ENCODE assay signal across 13 cellular contexts in genomic region chr1:110341872-110342331, GRCh38. TPM values are rescaled to one million over a fixed set of nuclear protein-coding genes. Genes with fewer than 3 reads are reported as not detected.
DNase-seq lines count a peak whose midpoint lies in the region; ATAC-seq and TF ChIP-seq lines count a peak whose summit lies in the region.
"Had no signal": no experiment of that assay in that cellular context is flagged by ENCODE, and none has a peak within 500 bp of the region (broad histone marks: within the 10 kb centered on the region; RNA-seq: fewer than 3 reads in every experiment).

No MANE protein-coding gene starts in this region.

- H3K4me1 ChIP-seq in skeletal muscle satellite cell (ENCODE audit: control insufficient read depth, insufficient read depth, low read length) = peaks cover 48% of the 10 kb centered on the region

- DNase-seq in activated CD4-positive, alpha-beta memory T cell treated with anti-CD3 and anti-CD28 coated beads, Interleukin-2, amount 10 ng/mL, durations not matched to agents 7 days and 5 days = no peak
- DNase-seq in activated CD4-positive, alpha-beta memory T cell treated with anti-CD3 and anti-CD28 coated beads for 36 hours = no peak
- DNase-seq in OCI-M1 (lab: John Stamatoyannopoulos, UW) (peak; percentile 37), fibroblast of mammary gland (ENCODE audit: low read depth) (no peak), COLO668 (lab: John Stamatoyannopoulos, UW; ENCODE audit: unreplicated experiment) (no peak), WERI-Rb-1 (no peak)
- DNase-seq: activated CD8-positive, alpha-beta memory T cell treated with anti-CD3 and anti-CD28 coated beads for 24 hours; cortex of kidney; stimulated activated CD4-positive, alpha-beta T cell treated with anti-CD3 and anti-CD28 coated beads, Interleukin-2, amount 100 ng/mL, for 24 hours had no signal

- no peaks in the 10 kb centered on the region for H3K27me3 ChIP-seq in skeletal muscle satellite cell (ENCODE audit: control insufficient read depth, insufficient read depth, low read length)
- H3K27me3 ChIP-seq in WERI-Rb-1 (ENCODE audit: insufficient read depth, low read depth, severe bottlenecking) = no peaks in the 10 kb centered on the region

- H3K36me3 ChIP-seq in skeletal muscle satellite cell (ENCODE audit: insufficient read depth, low read length) (peaks cover 40% of the 10 kb centered on the region), WERI-Rb-1 (peaks cover 74% of the 10 kb centered on the region)

- POLR2A ChIA-PET in activated CD4-positive, alpha-beta memory T cell treated with anti-CD3 and anti-CD28 coated beads, Interleukin-2, amount 10 ng/mL, durations not matched to agents 7 days and 5 days (lab: Charles Lee) = interaction anchor here (0.6 to 9.8 kb wide), 4 partner anchors 10 to 133 kb away, joined by 3 to 142 read pairs (median 50); partner anchors contain the start of genes KCNC4 and LAMTOR5
- POLR2A ChIA-PET in activated CD4-positive, alpha-beta memory T cell treated with anti-CD3 and anti-CD28 coated beads for 36 hours (lab: Charles Lee) = interaction anchor here (0.7 kb wide), 1 partner anchor 69 kb away, joined by 3 read pairs; no protein-coding TSS in a partner anchor

- no peak overlapping the region for H3K4me3 Mint-ChIP-seq in activated CD4-positive, alpha-beta memory T cell treated with anti-CD3 and anti-CD28 coated beads, Interleukin-2, amount 10 ng/mL, durations not matched to agents 7 days and 5 days
- H3K4me3 Mint-ChIP-seq in activated CD4-positive, alpha-beta memory T cell treated with anti-CD3 and anti-CD28 coated beads for 36 hours = no peak overlapping the region

- H3K9me3 Mint-ChIP-seq in activated CD4-positive, alpha-beta memory T cell treated with anti-CD3 and anti-CD28 coated beads, Interleukin-2, amount 10 ng/mL, durations not matched to agents 7 days and 5 days = no peaks in the 10 kb centered on the region
- no peaks in the 10 kb centered on the region for H3K9me3 Mint-ChIP-seq in activated CD4-positive, alpha-beta memory T cell treated with anti-CD3 and anti-CD28 coated beads for 36 hours

- TF ChIP-seq CTCF in fibroblast of mammary gland (conservative IDR thresholded peaks at IDR 0.05; ENCODE audit: control insufficient read depth, insufficient read depth, low read depth, low read length) (no peak), WERI-Rb-1 (IDR thresholded peaks at IDR 0.05; ENCODE audit: low read depth, low read length) (no peak)

- no peak overlapping the region for H3K27ac ChIP-seq in WERI-Rb-1
- H3K27ac ChIP-seq: C4-2B had no signal

- H3K27me3 Mint-ChIP-seq in activated CD4-positive, alpha-beta memory T cell treated with anti-CD3 and anti-CD28 coated beads, Interleukin-2, amount 10 ng/mL, durations not matched to agents 7 days and 5 days = no peaks in the 10 kb centered on the region
- no peaks in the 10 kb centered on the region for H3K27me3 Mint-ChIP-seq in activated CD4-positive, alpha-beta memory T cell treated with anti-CD3 and anti-CD28 coated beads for 36 hours

- no peak for ATAC-seq in GM19035 (IDR thresholded peaks at IDR 0.05; ENCODE audit: unreplicated experiment)

- H3K4me1 Mint-ChIP-seq in activated CD4-positive, alpha-beta memory T cell treated with anti-CD3 and anti-CD28 coated beads, Interleukin-2, amount 10 ng/mL, durations not matched to agents 7 days and 5 days = peaks cover 74% of the 10 kb centered on the region
- H3K4me1 Mint-ChIP-seq in activated CD4-positive, alpha-beta memory T cell treated with anti-CD3 and anti-CD28 coated beads for 36 hours (ENCODE audit: low read depth) = peaks cover 71% of the 10 kb centered on the region

- H3K9me3 ChIP-seq in skeletal muscle satellite cell (replicated peaks; ENCODE audit: low read length) (no peaks in the 10 kb centered on the region), WERI-Rb-1 (ENCODE audit: severe bottlenecking) (no peaks in the 10 kb centered on the region)

- H3K36me3 Mint-ChIP-seq in activated CD4-positive, alpha-beta memory T cell treated with anti-CD3 and anti-CD28 coated beads, Interleukin-2, amount 10 ng/mL, durations not matched to agents 7 days and 5 days (ENCODE audit: low read depth) = peaks cover 68% of the 10 kb centered on the region
- peaks cover 65% of the 10 kb centered on the region for H3K36me3 Mint-ChIP-seq in activated CD4-positive, alpha-beta memory T cell treated with anti-CD3 and anti-CD28 coated beads for 36 hours

- CTCF ChIA-PET in activated CD4-positive, alpha-beta memory T cell treated with anti-CD3 and anti-CD28 coated beads, Interleukin-2, amount 10 ng/mL, durations not matched to agents 7 days and 5 days (lab: Charles Lee) = interaction anchor here (0.6 to 3.0 kb wide), 3 partner anchors 57 to 139 kb away, joined by 3 to 12 read pairs (median 10); no protein-coding TSS in a partner anchor
- CTCF ChIA-PET in activated CD4-positive, alpha-beta memory T cell treated with anti-CD3 and anti-CD28 coated beads for 36 hours (lab: Charles Lee) = interaction anchor here (0.7 to 2.0 kb wide), 5 partner anchors 29 to 305 kb away, joined by 3 to 9 read pairs (median 3); no protein-coding TSS in a partner anchor

- intact Hi-C loops in activated CD4-positive, alpha-beta memory T cell treated with anti-CD3 and anti-CD28 coated beads for 36 hours (cut with micrococcal nuclease) = no loop called here

- H3K4me3 ChIP-seq in fibroblast of mammary gland (ENCODE audit: control insufficient read depth, low read depth, low read length) (peak overlapping the region; percentile 99), skeletal muscle satellite cell (ENCODE audit: low read length) (peak overlapping the region; percentile 92), WERI-Rb-1 (ENCODE audit: low read depth, low read length) (no peak overlapping the region)
- H3K4me3 ChIP-seq: lung had no signal

- H3K9ac ChIP-seq in skeletal muscle satellite cell (ENCODE audit: low read depth, low read length) = peak overlapping the region; percentile 31

- H3K4me2 ChIP-seq in skeletal muscle satellite cell (ENCODE audit: low read length) = peak overlapping the region; percentile 95

- H3K27ac Mint-ChIP-seq in activated CD4-positive, alpha-beta memory T cell treated with anti-CD3 and anti-CD28 coated beads, Interleukin-2, amount 10 ng/mL, durations not matched to agents 7 days and 5 days = peak overlapping the region; percentile 16
- no peak overlapping the region for H3K27ac Mint-ChIP-seq in activated CD4-positive, alpha-beta memory T cell treated with anti-CD3 and anti-CD28 coated beads for 36 hours

RNA-seq across cellular contexts. Expression of gene RBM15, which starts 2.7 kb away (rescaled TPM):
- total RNA-seq in activated CD4-positive, alpha-beta memory T cell treated with anti-CD3 and anti-CD28 coated beads, Interleukin-2, amount 10 ng/mL, durations not matched to agents 7 days and 5 days = 10 to 100 TPM; 63.4 to 68.1 TPM
- 10 to 100 TPM; 59.1 to 60.2 TPM for total RNA-seq in activated CD4-positive, alpha-beta memory T cell treated with anti-CD3 and anti-CD28 coated beads for 36 hours
- 33.0 and 33.5 TPM in 2 replicates for total RNA-seq in skeletal muscle satellite cell (2012; rRNA removed)

RNA-seq across cellular contexts. Expression of gene SLC16A4, which starts 48.9 kb away (rescaled TPM):
- total RNA-seq in activated CD4-positive, alpha-beta memory T cell treated with anti-CD3 and anti-CD28 coated beads, Interleukin-2, amount 10 ng/mL, durations not matched to agents 7 days and 5 days = under 1 TPM; 0.35 to 0.55 TPM
- total RNA-seq in activated CD4-positive, alpha-beta memory T cell treated with anti-CD3 and anti-CD28 coated beads for 36 hours = under 1 TPM; 0.19 to 0.48 TPM
- total RNA-seq in skeletal muscle satellite cell (2012; rRNA removed) = 17.0 and 30.9 TPM in 2 replicates
